In genomic region chr16:30942421-30942796, GRCh38 we compare ENCODE assay signal across 11 cellular contexts. TPM values are rescaled to one million over a fixed set of nuclear protein-coding genes. Genes with fewer than 3 reads are reported as not detected.
DNase-seq lines count a peak whose midpoint lies in the region; ATAC-seq and TF ChIP-seq lines count a peak whose summit lies in the region.
"Had no signal": no experiment of that assay in that cellular context is flagged by ENCODE, and none has a peak within 500 bp of the region (broad histone marks: within the 10 kb centered on the region; RNA-seq: fewer than 3 reads in every experiment).

No MANE protein-coding gene starts in this region.

- peaks cover 5% of the 10 kb centered on the region; the same call in 1 of the 2 replicates for H3F3A ChIP-seq in SU-DHL-6 (ENCODE audit: insufficient read depth)

- H3K4me3 ChIP-seq in SU-DHL-6 (ENCODE audit: insufficient read depth, low read length, poor library complexity, severe bottlenecking) (no peak overlapping the region), esophagus muscularis mucosa (no peak overlapping the region)
- H3K4me3 ChIP-seq: tibial artery had no signal

- no peak for DNase-seq in activated T-cell treated with anti-CD3 and anti-CD28 coated beads, Interleukin-2, amount 50 U/mL, for 72 hours
- no peak for DNase-seq in activated T-cell treated with anti-CD3 and anti-CD28 coated beads for 4 hours
- no peak for DNase-seq in esophagus muscularis mucosa (ENCODE audit: extremely low spot score)
- no peak for DNase-seq in stimulated activated naive B cell treated with anti-CD40 and anti-IgM and Interleukin-4, amounts not matched to agents 10 μg/mL and 1 μg/mL and 100 μg/mL, for 72 hours
- DNase-seq in NCI-H2107 (lab: John Stamatoyannopoulos, UW), result no peak
- no peak for DNase-seq in NCI-H146 treated with DMSO at 0.1 percent for 48 hours (lab: John Stamatoyannopoulos, UW; ENCODE audit: unreplicated experiment)

- no peak for TF ChIP-seq POLR2A in esophagus muscularis mucosa (IDR thresholded peaks at IDR 0.05; ENCODE audit: low read depth)

- H3K27ac ChIP-seq in SU-DHL-6 (ENCODE audit: low read depth, low read length) (0 out of 2 replicates have a peak overlapping the region, but pooled peaks have one; percentile 2), esophagus muscularis mucosa (replicated peaks in 1 of 4) (peak overlapping the region in 3 of 4 donors; percentile 4 to 64 (median 20))
- H3K27ac ChIP-seq: parathyroid adenoma, tibial artery had no signal

- H3K4me1 Mint-ChIP-seq in activated T-cell treated with anti-CD3 and anti-CD28 coated beads, Interleukin-2, amount 50 U/mL, for 72 hours (ENCODE audit: low read depth), result peaks cover 20% of the 10 kb centered on the region
- peaks cover 20 to 26% of the 10 kb centered on the region in 2 donors for H3K4me1 Mint-ChIP-seq in stimulated activated naive B cell treated with anti-CD40 and anti-IgM and Interleukin-4, amounts not matched to agents 10 μg/mL and 1 μg/mL and 100 μg/mL, for 72 hours

- intact Hi-C loops in esophagus muscularis mucosa (cut with DNase I), result no loop called here

- no peaks in the 10 kb centered on the region for H3K79me2 ChIP-seq in SU-DHL-6 (ENCODE audit: insufficient read depth, low read length)

- H3K27me3 ChIP-seq in SU-DHL-6 (ENCODE audit: low read length) (no peaks in the 10 kb centered on the region), esophagus muscularis mucosa (no peaks in the 10 kb centered on the region)
- H3K27me3 ChIP-seq: tibial artery had no signal

- H3K4me1 ChIP-seq in esophagus muscularis mucosa, result peaks cover 4 to 21% (median 20%) of the 10 kb centered on the region in 4 donors
- H3K4me1 ChIP-seq: parathyroid adenoma had no signal

- H3K4me3 Mint-ChIP-seq in activated T-cell treated with anti-CD3 and anti-CD28 coated beads, Interleukin-2, amount 50 U/mL, for 72 hours, result peak overlapping the region; percentile 36 to 69
- peak overlapping the region in 1 of 2 donors; percentile 77 for H3K4me3 Mint-ChIP-seq in stimulated activated naive B cell treated with anti-CD40 and anti-IgM and Interleukin-4, amounts not matched to agents 10 μg/mL and 1 μg/mL and 100 μg/mL, for 72 hours

- H2AFZ ChIP-seq in SU-DHL-6 (ENCODE audit: low read depth, low read length, severe bottlenecking), result peak overlapping the region; percentile 30
- H2AFZ ChIP-seq: parathyroid adenoma had no signal

- H3K9me2 ChIP-seq in SU-DHL-6 (replicated peaks; ENCODE audit: insufficient read depth, low read length), result no peaks in the 10 kb centered on the region

- peak overlapping the region; percentile 70 for H3K27ac Mint-ChIP-seq in activated T-cell treated with anti-CD3 and anti-CD28 coated beads, Interleukin-2, amount 50 U/mL, for 72 hours
- H3K27ac Mint-ChIP-seq in stimulated activated naive B cell treated with anti-CD40 and anti-IgM and Interleukin-4, amounts not matched to agents 10 μg/mL and 1 μg/mL and 100 μg/mL, for 72 hours, result no peak overlapping the region

- WGBS in esophagus muscularis mucosa, result no CpG with 5 or more reads among the region's 4 CpGs

- H3K27me3 Mint-ChIP-seq in activated T-cell treated with anti-CD3 and anti-CD28 coated beads, Interleukin-2, amount 50 U/mL, for 72 hours (ENCODE audit: low read depth), result no peaks in the 10 kb centered on the region
- no peaks in the 10 kb centered on the region for H3K27me3 Mint-ChIP-seq in stimulated activated naive B cell treated with anti-CD40 and anti-IgM and Interleukin-4, amounts not matched to agents 10 μg/mL and 1 μg/mL and 100 μg/mL, for 72 hours

- H3K9ac ChIP-seq in SU-DHL-6 (ENCODE audit: low read length), result peak overlapping the region; percentile 23; the same call in 1 of the 2 replicates
- H3K9ac ChIP-seq: parathyroid adenoma had no signal

- H3K4me2 ChIP-seq in SU-DHL-6 (ENCODE audit: low read depth, low read length, poor library complexity, severe bottlenecking), result peak overlapping the region; percentile 30

- no peak for TF ChIP-seq EP300 in esophagus muscularis mucosa (IDR thresholded peaks at IDR 0.05)

- H3K9me3 ChIP-seq in SU-DHL-6 (ENCODE audit: insufficient read depth, low read length) (no peaks in the 10 kb centered on the region), esophagus muscularis mucosa (no peaks in the 10 kb centered on the region)
- H3K9me3 ChIP-seq: tibial artery had no signal

- H3K9me3 Mint-ChIP-seq in activated T-cell treated with anti-CD3 and anti-CD28 coated beads, Interleukin-2, amount 50 U/mL, for 72 hours, result no peaks in the 10 kb centered on the region
- H3K9me3 Mint-ChIP-seq in stimulated activated naive B cell treated with anti-CD40 and anti-IgM and Interleukin-4, amounts not matched to agents 10 μg/mL and 1 μg/mL and 100 μg/mL, for 72 hours, result no peaks in the 10 kb centered on the region

- 0 out of 2 replicates have a peak, but pooled peaks cover 3% of the 10 kb centered on the region for H3K36me3 ChIP-seq in SU-DHL-6 (ENCODE audit: low read length)
- H3K36me3 ChIP-seq in esophagus muscularis mucosa, result peaks cover 0 to 68% (median 39%) of the 10 kb centered on the region in 4 donors

- H3K36me3 Mint-ChIP-seq in activated T-cell treated with anti-CD3 and anti-CD28 coated beads, Interleukin-2, amount 50 U/mL, for 72 hours (ENCODE audit: insufficient read depth in 2 of 2), result peaks cover 0 to 10% of the 10 kb centered on the region in 2 donors
- H3K36me3 Mint-ChIP-seq in stimulated activated naive B cell treated with anti-CD40 and anti-IgM and Interleukin-4, amounts not matched to agents 10 μg/mL and 1 μg/mL and 100 μg/mL, for 72 hours, result peaks cover 31 to 60% of the 10 kb centered on the region in 2 donors

- no peaks in the 10 kb centered on the region for H4K20me1 ChIP-seq in SU-DHL-6 (ENCODE audit: low read depth, low read length)

- ATAC-seq in activated T-cell treated with anti-CD3 and anti-CD28 coated beads, Interleukin-2, amount 50 U/mL, for 72 hours (replicated peaks in 1 of 2), result peak; percentile 42 to 51
- peak; percentile 7 to 16 for ATAC-seq in stimulated activated naive B cell treated with anti-CD40 and anti-IgM and Interleukin-4, amounts not matched to agents 10 μg/mL and 1 μg/mL and 100 μg/mL, for 72 hours (replicated peaks)
- no peak for ATAC-seq in GM21619 (IDR thresholded peaks at IDR 0.05; ENCODE audit: unreplicated experiment)

- TF ChIP-seq CTCF in SU-DHL-6 (IDR thresholded peaks at IDR 0.05; ENCODE audit: insufficient read depth, low read length, poor library complexity, severe bottlenecking) (no peak), esophagus muscularis mucosa (IDR thresholded peaks at IDR 0.05) (no peak)

RNA-seq across cellular contexts. Expression of gene ORAI3, which starts 6.5 kb away (rescaled TPM):
- 10 to 100 TPM; 13.6 to 15.6 TPM for total RNA-seq in activated T-cell treated with anti-CD3 and anti-CD28 coated beads, Interleukin-2, amount 50 U/mL, for 72 hours
- 10 to 100 TPM; 33.0 to 56.5 (median 45.8) TPM for total RNA-seq in esophagus muscularis mucosa

RNA-seq across cellular contexts. Expression of gene SETD1A, which starts 15.1 kb away (rescaled TPM):
- 10 to 100 TPM; 19.1 to 25.5 TPM for total RNA-seq in activated T-cell treated with anti-CD3 and anti-CD28 coated beads, Interleukin-2, amount 50 U/mL, for 72 hours
- total RNA-seq in esophagus muscularis mucosa, result 10 to 100 TPM in 2 of 4 donors, 1 to 10 TPM in 2; 7.1 to 25.4 (median 9.9) TPM

RNA-seq across cellular contexts. Expression of gene FBXL19, which starts 19.0 kb away (rescaled TPM):
- total RNA-seq in activated T-cell treated with anti-CD3 and anti-CD28 coated beads, Interleukin-2, amount 50 U/mL, for 72 hours, result 10 to 100 TPM; 24.9 to 25.7 TPM
- 10 to 100 TPM; 12.1 to 28.1 (median 17.7) TPM for total RNA-seq in esophagus muscularis mucosa

RNA-seq across cellular contexts. Expression of gene HSD3B7, which starts 42.6 kb away (rescaled TPM):
- 1 to 10 TPM; 2.4 to 4.7 TPM for total RNA-seq in activated T-cell treated with anti-CD3 and anti-CD28 coated beads, Interleukin-2, amount 50 U/mL, for 72 hours
- total RNA-seq in esophagus muscularis mucosa, result 10 to 100 TPM; 15.4 to 33.0 (median 17.9) TPM

RNA-seq across cellular contexts. Expression of gene CTF1, which starts 46.0 kb away (rescaled TPM):
- under 1 TPM; 0.25 to 0.72 TPM for total RNA-seq in activated T-cell treated with anti-CD3 and anti-CD28 coated beads, Interleukin-2, amount 50 U/mL, for 72 hours
- total RNA-seq in esophagus muscularis mucosa, result 10 to 100 TPM in 2 of 4 donors, 1 to 10 TPM in 2; 6.2 to 18.8 (median 10.9) TPM
- total RNA-seq: HT-29 had no signal
